1 cellular context compared by ENCODE assay signal in the genomic region with DNA sequence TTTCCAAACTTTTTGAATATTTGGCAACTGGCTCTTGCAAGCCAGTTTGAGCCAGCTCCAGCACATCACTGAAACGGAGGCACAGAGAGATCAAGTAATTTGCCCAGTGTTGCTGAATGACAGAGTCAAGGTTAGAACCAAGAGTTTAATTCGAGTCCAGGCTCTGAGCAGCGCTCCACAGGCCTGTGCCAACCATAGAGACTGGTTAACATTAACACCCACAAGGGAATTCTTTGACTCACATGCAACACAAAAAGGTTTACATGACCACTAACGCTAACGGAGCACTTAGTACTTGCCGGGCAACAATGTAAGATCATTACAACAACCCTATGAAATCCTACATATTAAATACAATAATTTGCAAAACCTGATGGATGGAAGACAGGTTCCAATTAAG.
TF ChIP-seq lines count a peak whose summit lies in the region.

No MANE protein-coding gene starts in this region.

TF ChIP-seq in GM12878, 131 proteins besides CTCF, POLR2A, EP300 and RAD21:
- no peak for TF ChIP-seq CEBPB (IDR thresholded peaks at IDR 0.05; ENCODE audit: borderline replicate concordance in 1 of 2, low read depth in 2 of 2, low read length in 2 of 2)
- TF ChIP-seq MEF2B (IDR thresholded peaks at IDR 0.05; ENCODE audit: partially characterized antibody, poor library complexity, severe bottlenecking) = peak; percentile 65
- TF ChIP-seq SIN3A (IDR thresholded peaks at IDR 0.05; ENCODE audit: low read depth, low read length) = 0 out of 2 replicates have a peak, but pooled peaks have one; percentile 4
